In the genomic region with DNA sequence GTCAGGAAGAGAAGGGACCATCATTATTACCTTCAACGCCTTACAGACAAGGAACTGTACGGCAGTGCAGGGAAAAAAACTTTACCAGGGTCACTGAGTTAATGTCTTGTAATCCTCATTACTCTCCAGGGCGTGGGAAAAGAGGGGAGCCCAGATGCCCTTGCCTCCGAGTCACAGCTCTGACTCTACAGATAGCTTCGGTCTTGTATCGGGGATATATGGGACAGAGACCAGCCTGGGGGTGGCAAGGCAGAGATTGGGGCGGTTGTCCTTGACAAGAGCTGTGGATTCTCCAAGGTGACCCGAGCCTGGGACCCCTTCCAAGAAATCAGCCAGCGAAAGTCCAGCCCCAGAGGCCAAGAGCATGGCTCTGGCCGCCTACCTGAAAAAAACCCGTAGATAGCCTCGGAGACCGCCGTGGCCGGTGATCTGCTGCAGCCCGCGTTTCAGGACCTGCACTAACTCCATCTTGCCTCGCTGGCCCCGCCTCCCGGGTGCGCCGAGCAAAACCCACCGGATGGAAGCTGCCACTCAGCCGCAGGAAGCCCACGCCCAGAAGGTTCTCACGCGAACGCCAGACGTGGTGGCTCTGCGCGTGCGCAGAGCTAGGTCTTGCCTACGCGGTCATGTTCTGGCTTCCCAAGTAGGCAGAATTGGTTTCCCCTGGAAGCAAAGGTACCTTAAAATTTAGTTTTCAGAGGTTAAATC, we compare ENCODE assay signal across 8 cellular contexts. TPM values are rescaled to one million over a fixed set of nuclear protein-coding genes. Genes with fewer than 3 reads are reported as not detected.
DNase-seq lines count a peak whose midpoint lies in the region; TF ChIP-seq lines count a peak whose summit lies in the region.

NDUFA12 (minus strand) TSS at position 485 of the 708 bp plus-strand sequence; CDS start at position 468, 17 bp downstream.

- H4K8ac ChIP-seq in H9 (replicated peaks; ENCODE audit: insufficient read length, low read depth, low read length): no peak within 1 kb of the TSS

- H2AFZ ChIP-seq in H9 (ENCODE audit: low read length): no peak within 1 kb of the TSS

- H3K18ac ChIP-seq in H9 (ENCODE audit: insufficient read length, low read depth, low read length): peak within 1 kb of the TSS; percentile 65

- no peak within 1 kb of the TSS for H3K4ac ChIP-seq in H9 (ENCODE audit: low read depth, low read length)

- H3K14ac ChIP-seq in H9 (ENCODE audit: insufficient read depth, low read length): peak within 1 kb of the TSS; percentile 47; the same call in 1 of the 2 replicates

- H3K23me2 ChIP-seq in H9 (ENCODE audit: insufficient read length, low read depth, low read length, poor library complexity, severe bottlenecking): peaks cover 4% of the 10 kb centered on the region

- no peaks in the 10 kb centered on the region for H3K27me3 ChIP-seq in H9 (ENCODE audit: insufficient read depth, low read length)
- no peaks in the 10 kb centered on the region for H3K27me3 ChIP-seq in MG63
- H3K27me3 ChIP-seq in stomach smooth muscle (ENCODE audit: control insufficient read depth in 1 of 2, insufficient read depth in 2 of 2, low read length in 2 of 2): no peaks in the 10 kb centered on the region

- H3K27me3 Mint-ChIP-seq in H9 (ENCODE audit: low read depth) (no peaks in the 10 kb centered on the region; the same call in none of the 2 replicates), neural crest cell (ENCODE audit: low read depth) (no peaks in the 10 kb centered on the region)

- H2BK120ac ChIP-seq in H9 (ENCODE audit: low read depth, low read length, poor library complexity, severe bottlenecking): no peak within 1 kb of the TSS

- H3K23ac ChIP-seq in H9 (ENCODE audit: insufficient read length, low read depth, low read length): no peak within 1 kb of the TSS

- H2BK12ac ChIP-seq in H9 (ENCODE audit: insufficient read length, low read depth, low read length): no peak within 1 kb of the TSS

- no peak within 1 kb of the TSS for H2BK20ac ChIP-seq in H9 (ENCODE audit: low read depth, low read length, poor library complexity, severe bottlenecking)

- peaks cover 5 to 9% of the 10 kb centered on the region in 2 experiments; a peak in 3 of 5 replicates for H3K9me3 Mint-ChIP-seq in H9
- peaks cover 8% of the 10 kb centered on the region for H3K9me3 Mint-ChIP-seq in neural crest cell

- no peak for TF ChIP-seq CTCF in H9 (conservative IDR thresholded peaks at IDR 0.05)
- TF ChIP-seq CTCF in foreskin fibroblast (IDR thresholded peaks at IDR 0.05; ENCODE audit: low read depth, low read length): no peak
- no peak for TF ChIP-seq CTCF in neural crest cell (conservative IDR thresholded peaks at IDR 0.05)

- H3K4me3 Mint-ChIP-seq in H9 (peak within 1 kb of the TSS; percentile 95 to 96), neural crest cell (peak within 1 kb of the TSS; percentile 98)

- H3K56ac ChIP-seq in H9 (ENCODE audit: insufficient read length, low read depth, low read length): no peak within 1 kb of the TSS

- no peak within 1 kb of the TSS for H3T11ph ChIP-seq in H9 (ENCODE audit: low read length)

- no peak within 1 kb of the TSS for H2AK5ac ChIP-seq in H9 (ENCODE audit: insufficient read length, low read length)

- DNase-seq in ELR (ENCODE audit: low read depth) (peak; percentile 98), H9 (peak; percentile 98), MG63 (peak; percentile 97), SHP77 treated with DMSO at 0.1 percent for 48 hours (lab: John Stamatoyannopoulos, UW) (peak; percentile 95), activated gamma-delta T cell (lab: John Stamatoyannopoulos, UW) (peak; percentile 86), foreskin fibroblast (peak; percentile 96 to 99), neural crest cell (ENCODE audit: low read depth, low spot score) (peak; percentile 89)

- peaks cover 4 to 9% of the 10 kb centered on the region in 2 experiments for H3K4me1 Mint-ChIP-seq in H9
- H3K4me1 Mint-ChIP-seq in neural crest cell: peaks cover 29% of the 10 kb centered on the region

- H3K9me3 ChIP-seq in H9 (ENCODE audit: control insufficient read depth, low read depth, low read length): no peaks in the 10 kb centered on the region
- peaks cover 6% of the 10 kb centered on the region for H3K9me3 ChIP-seq in MG63
- H3K9me3 ChIP-seq in stomach smooth muscle (ENCODE audit: control insufficient read depth in 2 of 2, low read length in 2 of 2): no peaks in the 10 kb centered on the region

- H3K27ac Mint-ChIP-seq in H9 (peak within 1 kb of the TSS; percentile 89 to 98 (median 97)), neural crest cell (ENCODE audit: unreplicated experiment) (peak within 1 kb of the TSS; percentile 97)

- H3K4me3 ChIP-seq in MG63 (peak within 1 kb of the TSS; percentile 95), foreskin fibroblast (ENCODE audit: low read depth in 1 of 2, low read length in 2 of 2) (peak within 1 kb of the TSS; percentile 86 to 92), stomach smooth muscle (ENCODE audit: low read length in 2 of 2) (peak within 1 kb of the TSS; percentile 96)

- H3K79me2 ChIP-seq in H9 (ENCODE audit: insufficient read depth, low read length): no peaks in the 10 kb centered on the region

- no peak within 1 kb of the TSS for H2BK15ac ChIP-seq in H9 (ENCODE audit: low read depth, low read length)

- WGBS in H9 (ENCODE audit: extremely low coverage, insufficient read length, low lambda C conversion rate): no CpG with 5 or more reads among the region's 34 CpGs

- no peaks in the 10 kb centered on the region for H3K79me1 ChIP-seq in H9 (ENCODE audit: insufficient read depth, low read depth, low read length, poor library complexity, severe bottlenecking)

- H3K36me3 Mint-ChIP-seq in H9 (ENCODE audit: insufficient read depth in 1 of 3, low read depth in 3 of 3) (peaks cover 0 to 5% (median 3%) of the 10 kb centered on the region in 3 experiments; a peak in 3 of 7 replicates), neural crest cell (ENCODE audit: low read depth) (peaks cover 11% of the 10 kb centered on the region)

- no peak within 1 kb of the TSS for H4K91ac ChIP-seq in H9 (ENCODE audit: insufficient read length, low read depth, low read length)

- no peak within 1 kb of the TSS for H4K5ac ChIP-seq in H9 (ENCODE audit: insufficient read length, low read depth, low read length)

- H3K4me1 ChIP-seq in H9 (ENCODE audit: insufficient read depth, low read length) (no peaks in the 10 kb centered on the region), stomach smooth muscle (ENCODE audit: control insufficient read depth, insufficient read depth, low read length) (no peaks in the 10 kb centered on the region)

- no peaks in the 10 kb centered on the region for H4K20me1 ChIP-seq in H9 (ENCODE audit: control insufficient read depth, insufficient read depth, insufficient read length)

- peak within 1 kb of the TSS; percentile 96 for H3K4me2 ChIP-seq in H9 (ENCODE audit: insufficient read depth, insufficient read length, low read length)

- H3K36me3 ChIP-seq in MG63: peaks cover 3% of the 10 kb centered on the region
- H3K36me3 ChIP-seq in stomach smooth muscle (ENCODE audit: control insufficient read depth in 2 of 2, insufficient read depth in 2 of 2, low read length in 2 of 2): peaks cover 2 to 3% of the 10 kb centered on the region in 2 donors

- H3K27ac ChIP-seq in H9 (ENCODE audit: insufficient read length, low read depth, low read length): no peak within 1 kb of the TSS
- H3K27ac ChIP-seq in stomach smooth muscle (ENCODE audit: low read length): peak within 1 kb of the TSS; percentile 68

- H3K9ac ChIP-seq in H9 (ENCODE audit: extremely low read depth, insufficient read length, low read length) (peak within 1 kb of the TSS; percentile 90), stomach smooth muscle (ENCODE audit: low read length in 2 of 2) (peak within 1 kb of the TSS; percentile 80 to 89)

- H2BK5ac ChIP-seq in H9 (ENCODE audit: insufficient read length, low read length): no peak within 1 kb of the TSS

RNA-seq across cellular contexts. Expression of gene NDUFA12, which starts in this region (rescaled TPM):
- total RNA-seq in H9 (2021): 104 and 105 TPM in 2 replicates
- 167 and 264 TPM in 2 replicates for total RNA-seq in MG63 (2014; rRNA removed; shearing (Covaris generic); ENCODE audit: low replicate concordance)
- total RNA-seq in neural crest cell: 124 and 127 TPM in 2 replicates
